Comparison of ENCODE assay signal across 20 cellular contexts in the genomic region with DNA sequence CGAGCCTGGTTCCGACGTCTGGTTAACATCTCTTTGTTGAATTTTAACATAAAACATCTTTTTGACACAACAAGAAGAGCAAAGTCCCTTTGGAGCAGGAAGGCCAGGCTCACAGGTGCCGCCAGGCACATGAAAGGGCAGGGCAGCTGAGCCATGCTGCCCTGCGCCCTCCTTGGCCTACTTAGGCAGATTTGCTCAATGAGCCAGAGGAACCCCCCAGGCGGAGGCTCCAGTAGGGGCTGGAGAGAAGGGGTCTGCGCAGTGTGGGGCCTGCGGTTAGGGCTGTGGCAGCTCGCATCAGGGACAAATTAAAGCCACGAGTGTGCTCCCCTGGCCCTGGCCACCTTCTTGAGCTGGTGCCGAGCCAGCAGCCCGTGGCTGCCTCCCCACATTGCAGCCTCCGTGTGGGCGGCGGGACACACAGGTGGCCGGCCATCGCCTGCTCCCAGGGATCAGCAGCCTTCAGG. TPM values are rescaled to one million over a fixed set of nuclear protein-coding genes. Genes with fewer than 3 reads are reported as not detected.
"Had no signal": no experiment of that assay in that cellular context is flagged by ENCODE, and none has a peak within 500 bp of the region (broad histone marks: within the 10 kb centered on the region; RNA-seq: fewer than 3 reads in every experiment).

No MANE protein-coding gene starts in this region.

- H3K27ac Mint-ChIP-seq: activated CD8-positive, alpha-beta T cell treated with anti-CD3 and anti-CD28 coated beads for 36 hours; activated naive CD4-positive, alpha-beta T cell treated with anti-CD3 and anti-CD28 coated beads, Interleukin-2, amount 50 U/mL, for 72 hours; naive thymus-derived CD8-positive, alpha-beta T cell; stimulated activated naive CD8-positive, alpha-beta T cell treated with anti-CD3 and anti-CD28 coated beads, Interleukin-15, Interleukin-2, amounts not matched to agents 100 ng/mL and 50 ng/mL, for 24 hours; T-cell had no signal

- ATAC-seq: activated CD8-positive, alpha-beta T cell treated with anti-CD3 and anti-CD28 coated beads for 36 hours; naive thymus-derived CD8-positive, alpha-beta T cell; SK-N-SH treated with all-trans-retinoic acid at 6 μM for 48 hours; T-cell had no signal

- H3K9me3 Mint-ChIP-seq: activated CD8-positive, alpha-beta T cell treated with anti-CD3 and anti-CD28 coated beads for 36 hours; activated naive CD4-positive, alpha-beta T cell treated with anti-CD3 and anti-CD28 coated beads, Interleukin-2, amount 50 U/mL, for 72 hours; naive thymus-derived CD8-positive, alpha-beta T cell; stimulated activated naive CD8-positive, alpha-beta T cell treated with anti-CD3 and anti-CD28 coated beads, Interleukin-15, Interleukin-2, amounts not matched to agents 100 ng/mL and 50 ng/mL, for 24 hours; T-cell had no signal

- DNase-seq: activated CD4-positive, alpha-beta T cell treated with anti-CD3 and anti-CD28 coated beads for 48 hours; activated CD4-positive, CD25-positive, alpha-beta regulatory T cell; activated CD8-positive, alpha-beta T cell treated with anti-CD3 and anti-CD28 coated beads for 36 hours; activated gamma-delta T cell treated with Interleukin-2 at 50 U/mL for 16 hours; activated T-cell treated with anti-CD3 and anti-CD28 coated beads, Interleukin-2, amount 50 U/mL, for 48 hours; adrenal gland; erythroblast; left ventricle myocardium inferior; mesenchymal stem cell; naive thymus-derived CD8-positive, alpha-beta T cell; stimulated activated CD4-positive, alpha-beta T cell treated with anti-CD3 and anti-CD28 coated beads, Interleukin-2, amount 100 ng/mL, for 24 hours; T-cell; uterus had no signal

- H3K36me3 ChIP-seq: adrenal gland, left ventricle myocardium inferior, tibial nerve, uterus had no signal

- H3K4me1 Mint-ChIP-seq: T-cell had no signal

- H3K27ac ChIP-seq: adrenal gland, left ventricle myocardium inferior, tibial nerve, uterus had no signal

- H3K4me3 Mint-ChIP-seq: activated CD8-positive, alpha-beta T cell treated with anti-CD3 and anti-CD28 coated beads for 36 hours; naive thymus-derived CD8-positive, alpha-beta T cell; stimulated activated naive CD8-positive, alpha-beta T cell treated with anti-CD3 and anti-CD28 coated beads, Interleukin-15, Interleukin-2, amounts not matched to agents 100 ng/mL and 50 ng/mL, for 24 hours; T-cell had no signal

- H3K27me3 Mint-ChIP-seq: activated CD8-positive, alpha-beta T cell treated with anti-CD3 and anti-CD28 coated beads for 36 hours; stimulated activated naive CD8-positive, alpha-beta T cell treated with anti-CD3 and anti-CD28 coated beads, Interleukin-15, Interleukin-2, amounts not matched to agents 100 ng/mL and 50 ng/mL, for 24 hours had no signal

- H3K36me3 Mint-ChIP-seq: activated naive CD4-positive, alpha-beta T cell treated with anti-CD3 and anti-CD28 coated beads, Interleukin-2, amount 50 U/mL, for 72 hours; naive thymus-derived CD8-positive, alpha-beta T cell; T-cell had no signal

- H3K27me3 ChIP-seq: adrenal gland, tibial nerve, uterus had no signal

- H3K9me3 ChIP-seq: adrenal gland, left ventricle myocardium inferior, tibial nerve, uterus had no signal

- H3K4me1 ChIP-seq: adrenal gland, tibial nerve, uterus had no signal

- H3K4me3 ChIP-seq: adrenal gland, left ventricle myocardium inferior, tibial nerve, uterus had no signal

RNA-seq across cellular contexts. Expression of gene SLC22A12, which starts 9.9 kb away (rescaled TPM):
- total RNA-seq: activated CD8-positive, alpha-beta T cell treated with anti-CD3 and anti-CD28 coated beads for 36 hours; activated naive CD4-positive, alpha-beta T cell treated with anti-CD3 and anti-CD28 coated beads, Interleukin-2, amount 50 U/mL, for 72 hours; adrenal gland; frontal cortex; left ventricle myocardium inferior; naive thymus-derived CD8-positive, alpha-beta T cell; renal cortical epithelial cell; T-cell; uterus had no signal
- polyA plus RNA-seq: adrenal gland; keratinocyte; naive thymus-derived CD8-positive, alpha-beta T cell had no signal

RNA-seq across cellular contexts. Expression of gene SLC22A11, which starts 25.3 kb away (rescaled TPM):
- total RNA-seq: activated CD8-positive, alpha-beta T cell treated with anti-CD3 and anti-CD28 coated beads for 36 hours; activated naive CD4-positive, alpha-beta T cell treated with anti-CD3 and anti-CD28 coated beads, Interleukin-2, amount 50 U/mL, for 72 hours; frontal cortex; left ventricle myocardium inferior; naive thymus-derived CD8-positive, alpha-beta T cell; renal cortical epithelial cell; T-cell; tibial nerve had no signal
- polyA plus RNA-seq: keratinocyte; naive thymus-derived CD8-positive, alpha-beta T cell had no signal
